19 cellular contexts compared by ENCODE assay signal in the genomic region with DNA sequence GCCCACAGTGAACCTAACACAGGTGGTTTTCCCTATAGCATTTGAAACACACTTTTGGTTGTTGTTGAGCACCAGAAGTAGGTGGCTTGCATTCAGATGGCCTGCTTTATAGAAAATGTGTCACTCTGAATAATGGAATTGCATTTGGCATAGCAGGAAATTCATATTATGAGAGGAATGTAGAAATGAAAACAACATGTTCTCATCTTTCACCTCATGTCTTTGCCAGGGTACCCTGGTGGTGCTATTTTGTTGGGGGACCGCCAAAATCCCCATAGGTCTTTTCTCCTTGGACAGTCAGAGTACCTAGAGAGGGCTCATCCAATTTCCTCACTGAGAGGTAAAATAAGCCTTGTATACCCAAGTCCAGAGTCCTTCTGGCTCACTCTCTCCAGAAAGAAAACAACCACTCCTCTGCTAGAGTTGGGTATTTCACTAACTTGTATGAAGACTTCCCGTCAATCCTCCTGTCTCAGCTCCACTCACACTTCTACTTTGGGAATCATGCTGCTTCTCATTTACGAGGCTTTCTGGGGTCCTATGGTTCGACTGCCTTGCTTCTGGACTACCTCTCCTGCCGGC.
DNase-seq lines count a peak whose midpoint lies in the region; ATAC-seq and TF ChIP-seq lines count a peak whose summit lies in the region.
"Had no signal": no experiment of that assay in that cellular context is flagged by ENCODE, and none has a peak within 500 bp of the region (broad histone marks: within the 10 kb centered on the region; RNA-seq: fewer than 3 reads in every experiment).

No MANE protein-coding gene starts in this region.

- in situ Hi-C loops in IMR-90 (cut with MboI; ENCODE audit: low sequenced_read_pairs): no loop called here

- CTCF ChIA-PET in IMR-90 (lab: Yijun Ruan, JAX): interaction anchor here (1.3 kb wide), 1 partner anchor 13 kb away, joined by 3 read pairs; no protein-coding TSS in a partner anchor

- peak overlapping the region; percentile 17; the same call in 1 of the 2 replicates for H3K4me2 ChIP-seq in IMR-90 (ENCODE audit: low read depth, low read length)

- no peak overlapping the region for H3K27ac ChIP-seq in IMR-90 (ENCODE audit: insufficient read depth, low read length)
- H3K27ac ChIP-seq: colonic mucosa, esophagus squamous epithelium had no signal

- dilution Hi-C loops in IMR-90 (cut with HindIII; ENCODE audit: low sequenced_read_pairs, unreplicated experiment): no loop called here

- H3K4me3 ChIP-seq in IMR-90 (ENCODE audit: insufficient read depth, low read depth, low read length): no peak overlapping the region
- no peak overlapping the region for H3K4me3 ChIP-seq in choroid plexus epithelial cell (ENCODE audit: low read depth, low read length)
- H3K4me3 ChIP-seq: colonic mucosa, esophagus squamous epithelium, sigmoid colon had no signal

- no peak for TF ChIP-seq RAD21 in IMR-90 (IDR thresholded peaks at IDR 0.05; ENCODE audit: low read length)

- H2BK120ac ChIP-seq in IMR-90 (ENCODE audit: low read depth, low read length): peak overlapping the region; percentile 9; the same call in 1 of the 2 replicates

- 0 out of 2 replicates have a peak, but pooled peaks cover 4% of the 10 kb centered on the region for H4K20me1 ChIP-seq in IMR-90 (ENCODE audit: insufficient read depth, low read length)

- H3K27me3 ChIP-seq in IMR-90 (ENCODE audit: control insufficient read depth, insufficient read depth, low read length): no peaks in the 10 kb centered on the region
- H3K27me3 ChIP-seq: colonic mucosa, esophagus squamous epithelium, sigmoid colon had no signal

- no TSS peak for BruUV-seq in IMR-90 (replicated peaks; lab: Mats Ljungman, UMichigan)

- 77% methylated on average over 3 of the region's 5 CpGs; no CpG with 5 or more reads in 1 of the 2 experiments for WGBS in IMR-90 (ENCODE audit: extremely low coverage in 2 of 2, insufficient read length in 1 of 2), 2 experiments

- H4K8ac ChIP-seq in IMR-90 (ENCODE audit: low read depth in 2 of 2, low read length in 2 of 2): 0 out of 4 replicates have a peak overlapping the region, but pooled peaks of 1 of the 2 experiments have one; percentile 8

- no peak overlapping the region for H3K9ac ChIP-seq in IMR-90 (ENCODE audit: low read depth, low read length)

- no peak overlapping the region; the same call in 1 of the 2 replicates for H2AK5ac ChIP-seq in IMR-90 (ENCODE audit: low read depth, low read length)

- H4K5ac ChIP-seq in IMR-90 (ENCODE audit: low read depth, low read length): peak overlapping the region; percentile 7; the same call in 1 of the 2 replicates

- H3K79me1 ChIP-seq in IMR-90 (ENCODE audit: low read depth in 1 of 2, low read length in 2 of 2): peaks cover 13 to 40% of the 10 kb centered on the region in 2 experiments

- no peaks in the 10 kb centered on the region for H3K9me3 ChIP-seq in IMR-90 (ENCODE audit: control insufficient read depth, insufficient read depth, low read length)
- H3K9me3 ChIP-seq: Caco-2, colonic mucosa, esophagus squamous epithelium, sigmoid colon had no signal

- no peak overlapping the region for H2AK9ac ChIP-seq in IMR-90 (replicated peaks; ENCODE audit: low read depth, low read length, poor library complexity)

- no peak overlapping the region for H2BK20ac ChIP-seq in IMR-90 (ENCODE audit: low read depth, low read length)

- no peak for TF ChIP-seq CTCF in IMR-90 (conservative IDR thresholded peaks at IDR 0.05; ENCODE audit: low read depth, low read length)
- TF ChIP-seq CTCF in choroid plexus epithelial cell (conservative IDR thresholded peaks at IDR 0.05; ENCODE audit: low read depth, low read length): no peak

- no peak overlapping the region for H2BK15ac ChIP-seq in IMR-90 (ENCODE audit: low read depth, low read length)

- POLR2A ChIA-PET in IMR-90 (lab: Charles Lee; ENCODE audit: unreplicated experiment): no interaction called here

- no peak overlapping the region for H2BK5ac ChIP-seq in IMR-90 (ENCODE audit: low read depth, low read length, poor library complexity, severe bottlenecking)

- no peak overlapping the region for H3K56ac ChIP-seq in IMR-90 (ENCODE audit: extremely low read depth, insufficient read depth, low read length)

- ATAC-seq in IMR-90 (ENCODE audit: low read depth) (peak; percentile 48; the same call in 1 of the 2 replicates), HG03342 (IDR thresholded peaks at IDR 0.05; ENCODE audit: unreplicated experiment) (no peak), GM18517 (IDR thresholded peaks at IDR 0.05; ENCODE audit: unreplicated experiment) (no peak)

- H3K18ac ChIP-seq in IMR-90 (ENCODE audit: low read depth, low read length): peak overlapping the region; percentile 20

- DNase-seq in AG08395 (ENCODE audit: low spot score) (peak; percentile 15), IMR-90 (no peak), choroid plexus epithelial cell (ENCODE audit: low read depth) (peak; percentile 47), lung microvascular endothelial cell (ENCODE audit: low read depth in 2 of 2) (peak; percentile 39 to 70), HT-29 (ENCODE audit: low spot score) (no peak)
- DNase-seq in activated CD4-positive, alpha-beta T cell treated with anti-CD3 and anti-CD28 coated beads, Interleukin-2, amount 50 U/mL, for 4 hours: no peak
- DNase-seq: activated CD4-positive, alpha-beta T cell treated with anti-CD3 and anti-CD28 coated beads for 4 hours; activated naive CD8-positive, alpha-beta T cell treated with anti-CD3 and anti-CD28 coated beads, Interleukin-2, amount 10 ng/mL, durations not matched to agents 7 days and 5 days; activated T-cell treated with anti-CD3 and anti-CD28 coated beads, Interleukin-2, amount 50 U/mL, for 1 hour; Caco-2; colonic mucosa; esophagus squamous epithelium; H7; NCI-H2029; NCI-H82; sigmoid colon; stimulated activated CD4-positive, alpha-beta T cell treated with anti-CD3 and anti-CD28 coated beads, Interleukin-4, amount 100 ng/mL, for 4 hours had no signal

- TF ChIP-seq POLR2A in IMR-90 (IDR thresholded peaks at IDR 0.05; ENCODE audit: low read depth, low read length): no peak

- H3K36me3 ChIP-seq in IMR-90 (ENCODE audit: control insufficient read depth, insufficient read depth, low read length): no peaks in the 10 kb centered on the region
- H3K36me3 ChIP-seq: colonic mucosa, sigmoid colon had no signal

- H4K91ac ChIP-seq in IMR-90 (ENCODE audit: insufficient read depth, low read depth, low read length): no peak overlapping the region

- peaks cover 13% of the 10 kb centered on the region for H3K4me1 ChIP-seq in IMR-90 (ENCODE audit: control insufficient read depth, insufficient read depth, low read length)
- H3K4me1 ChIP-seq: Caco-2 had no signal

- H3K23ac ChIP-seq in IMR-90 (ENCODE audit: low read depth, low read length): peak overlapping the region; percentile 33; the same call in 1 of the 2 replicates

- peak overlapping the region; percentile 64 for H3K14ac ChIP-seq in IMR-90 (replicated peaks; ENCODE audit: low read depth, low read length)

- intact Hi-C loops in IMR-90 (cut with micrococcal nuclease): no loop called here

- peak overlapping the region; percentile 9; the same call in 1 of the 2 replicates for H3K4ac ChIP-seq in IMR-90 (ENCODE audit: low read depth, low read length)

- no peak overlapping the region for H2AFZ ChIP-seq in IMR-90 (replicated peaks; ENCODE audit: low read length, poor library complexity)

- 0 out of 2 replicates have a peak, but pooled peaks cover 2% of the 10 kb centered on the region for H3K9me1 ChIP-seq in IMR-90 (ENCODE audit: insufficient read depth, low read length)

TF ChIP-seq in IMR-90, 13 proteins besides CTCF, POLR2A, EP300 and RAD21:
- no peak for TF ChIP-seq ELK1 (IDR thresholded peaks at IDR 0.05; ENCODE audit: borderline replicate concordance, low read depth, low read length)
- no peak for TF ChIP-seq FOS (IDR thresholded peaks at IDR 0.05; ENCODE audit: low read depth, low read length)
- TF ChIP-seq SMC3 (IDR thresholded peaks at IDR 0.05; ENCODE audit: low read depth, low read length): no peak
- TF ChIP-seq RCOR1 (IDR thresholded peaks at IDR 0.05; ENCODE audit: insufficient replicate concordance, low read length): no peak
- no peak for TF ChIP-seq MAFK (IDR thresholded peaks at IDR 0.05; ENCODE audit: low read depth, low read length)
- TF ChIP-seq, protein P1, sequence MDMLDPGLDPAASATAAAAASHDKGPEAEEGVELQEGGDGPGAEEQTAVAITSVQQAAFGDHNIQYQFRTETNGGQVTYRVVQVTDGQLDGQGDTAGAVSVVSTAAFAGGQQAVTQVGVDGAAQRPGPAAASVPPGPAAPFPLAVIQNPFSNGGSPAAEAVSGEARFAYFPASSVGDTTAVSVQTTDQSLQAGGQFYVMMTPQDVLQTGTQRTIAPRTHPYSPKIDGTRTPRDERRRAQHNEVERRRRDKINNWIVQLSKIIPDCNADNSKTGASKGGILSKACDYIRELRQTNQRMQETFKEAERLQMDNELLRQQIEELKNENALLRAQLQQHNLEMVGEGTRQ (IDR thresholded peaks at IDR 0.05; ENCODE audit: low read depth, low read length): no peak
- TF ChIP-seq CEBPB (IDR thresholded peaks at IDR 0.05; ENCODE audit: low read depth, low read length): no peak
- no peak for TF ChIP-seq MAZ (IDR thresholded peaks at IDR 0.05; ENCODE audit: borderline replicate concordance, low read depth, low read length)
- TF ChIP-seq BHLHE40 (IDR thresholded peaks at IDR 0.05; ENCODE audit: low read depth, low read length): no peak
- TF ChIP-seq MXI1 (IDR thresholded peaks at IDR 0.05; ENCODE audit: borderline replicate concordance, low read depth, low read length): no peak
- TF ChIP-seq CHD1 (IDR thresholded peaks at IDR 0.05; ENCODE audit: low read depth, low read length): no peak
- TF ChIP-seq NFE2L2 (IDR thresholded peaks at IDR 0.05; ENCODE audit: low read depth, low read length): no peak
- no peak for TF ChIP-seq RFX5 (IDR thresholded peaks at IDR 0.05; ENCODE audit: low read depth, low read length)

Comparison
In these comparisons a context has a peak if more than half of its experiments do, and no peak if none do; other contexts are left out.
1. DNase-seq: peak in AG08395 (single experiment), choroid plexus epithelial cell (single experiment) and lung microvascular endothelial cell (2 of 2); none in IMR-90 (single experiment), activated CD4-positive, alpha-beta T cell treated with anti-CD3 and anti-CD28 coated beads, Interleukin-2, amount 50 U/mL, for 4 hours (0 of 2) and HT-29 (single experiment).